ENCODE assay signal across 22 cellular contexts in genomic region chr6:20129290-20130088, GRCh38.
DNase-seq lines count a peak whose midpoint lies in the region; ATAC-seq and TF ChIP-seq lines count a peak whose summit lies in the region.
"Had no signal": no experiment of that assay in that cellular context is flagged by ENCODE, and none has a peak within 500 bp of the region (broad histone marks: within the 10 kb centered on the region; RNA-seq: fewer than 3 reads in every experiment).

No MANE protein-coding gene starts in this region.

- H3K79me2 ChIP-seq in osteoblast (ENCODE audit: insufficient read depth, low read length) = no peaks in the 10 kb centered on the region

- no peak overlapping the region for H3K4me3 Mint-ChIP-seq in natural killer cell
- H3K4me3 Mint-ChIP-seq: activated CD4-positive, alpha-beta T cell treated with anti-CD3 and anti-CD28 coated beads for 36 hours; activated T-cell treated with anti-CD3 and anti-CD28 coated beads, Interleukin-2, amount 50 U/mL, for 24 hours; CD4-positive, CD25-positive, alpha-beta regulatory T cell; HFFc6; stimulated activated memory B cell treated with anti-CD40 and anti-IgM and Interleukin-4, amounts not matched to agents 10 μg/mL and 1 μg/mL and 100 μg/mL, for 72 hours; T-cell had no signal

- TF ChIP-seq CTCF in VCaP (conservative IDR thresholded peaks at IDR 0.05) (no peak), fibroblast of villous mesenchyme (IDR thresholded peaks at IDR 0.05; ENCODE audit: insufficient read depth, low read depth, low read length) (no peak), osteoblast (IDR thresholded peaks at IDR 0.05; ENCODE audit: extremely low read depth, low read depth, low read length) (no peak), vagina (IDR thresholded peaks at IDR 0.05) (no peak), natural killer cell (IDR thresholded peaks at IDR 0.05) (no peak)

- intact Hi-C loops in vagina (cut with DNase I) (no loop called here), natural killer cell (cut with micrococcal nuclease) (no loop called here)

- H3K27me3 ChIP-seq in osteoblast (ENCODE audit: insufficient read depth, low read length) (no peaks in the 10 kb centered on the region), vagina (no peaks in the 10 kb centered on the region)
- H3K27me3 ChIP-seq: neutrophil, testis had no signal

- H3K9me3 ChIP-seq in osteoblast (ENCODE audit: low read depth, low read length) (no peaks in the 10 kb centered on the region), vagina (no peaks in the 10 kb centered on the region)
- H3K9me3 ChIP-seq: neutrophil, testis had no signal

- H3K36me3 Mint-ChIP-seq in natural killer cell = no peaks in the 10 kb centered on the region
- H3K36me3 Mint-ChIP-seq: stimulated activated memory B cell treated with anti-CD40 and anti-IgM and Interleukin-4, amounts not matched to agents 10 μg/mL and 1 μg/mL and 100 μg/mL, for 72 hours had no signal

- DNase-seq in fibroblast of villous mesenchyme (ENCODE audit: low read depth) (peak; percentile 38), osteoblast (ENCODE audit: insufficient read length, low spot score, missing footprints) (no peak), vagina (ENCODE audit: extremely low spot score in 2 of 2) (no peak), natural killer cell (no peak), KBM-7 (no peak)
- DNase-seq: activated CD4-positive, alpha-beta T cell treated with anti-CD3 and anti-CD28 coated beads for 36 hours; activated T-cell treated with anti-CD3 and anti-CD28 coated beads, Interleukin-2, amount 50 U/mL, for 24 hours; CD4-positive, CD25-positive, alpha-beta regulatory T cell; effector memory CD4-positive, alpha-beta T cell; EL; HFFc6; mammary epithelial cell; NCI-H146; NCI-H524; NK-92 treated with Interleukin-12 subunit alpha and Interleukin-12 subunit beta, amount 100 ng/mL, for 24 hours; stimulated activated CD4-positive, alpha-beta T cell treated with anti-CD3 and anti-CD28 coated beads, Interleukin-4, amount 100 ng/mL, for 1 hour; T-cell; testis had no signal

- H3K27ac ChIP-seq in VCaP (peak overlapping the region; percentile 77; the same call in 1 of the 2 replicates), osteoblast (ENCODE audit: low read depth, low read length) (no peak overlapping the region), vagina (peak overlapping the region; percentile 74)
- H3K27ac ChIP-seq: neutrophil had no signal

- peaks cover 0 to 7% of the 10 kb centered on the region in 2 donors for H3K4me1 Mint-ChIP-seq in natural killer cell
- H3K4me1 Mint-ChIP-seq: activated CD4-positive, alpha-beta T cell treated with anti-CD3 and anti-CD28 coated beads for 36 hours had no signal

- H4K20me1 ChIP-seq in osteoblast (ENCODE audit: insufficient read depth, low read length) = no peaks in the 10 kb centered on the region

- H3K4me2 ChIP-seq in osteoblast (ENCODE audit: insufficient read depth, low read length) = no peak overlapping the region

- H3K27me3 Mint-ChIP-seq in natural killer cell (ENCODE audit: low read depth in 2 of 2) = peaks cover 0 to 5% of the 10 kb centered on the region in 2 donors
- H3K27me3 Mint-ChIP-seq: activated CD4-positive, alpha-beta T cell treated with anti-CD3 and anti-CD28 coated beads for 36 hours; activated T-cell treated with anti-CD3 and anti-CD28 coated beads, Interleukin-2, amount 50 U/mL, for 24 hours; CD4-positive, CD25-positive, alpha-beta regulatory T cell; stimulated activated memory B cell treated with anti-CD40 and anti-IgM and Interleukin-4, amounts not matched to agents 10 μg/mL and 1 μg/mL and 100 μg/mL, for 72 hours; T-cell had no signal

- no peak overlapping the region for H3K27ac Mint-ChIP-seq in natural killer cell
- H3K27ac Mint-ChIP-seq: activated CD4-positive, alpha-beta T cell treated with anti-CD3 and anti-CD28 coated beads for 36 hours; activated T-cell treated with anti-CD3 and anti-CD28 coated beads, Interleukin-2, amount 50 U/mL, for 24 hours; HFFc6; stimulated activated memory B cell treated with anti-CD40 and anti-IgM and Interleukin-4, amounts not matched to agents 10 μg/mL and 1 μg/mL and 100 μg/mL, for 72 hours; T-cell had no signal

- in situ Hi-C loops in KBM-7 (cut with MboI; ENCODE audit: low pct_unique_long_range_greater_than_20kb, low sequenced_read_pairs) = no loop called here

- no peak overlapping the region for H3K4me3 ChIP-seq in fibroblast of villous mesenchyme (ENCODE audit: low read depth, low read length)
- no peak overlapping the region for H3K4me3 ChIP-seq in osteoblast (ENCODE audit: insufficient read depth, low read length)
- H3K4me3 ChIP-seq in vagina = no peak overlapping the region
- H3K4me3 ChIP-seq: testis had no signal

- ATAC-seq in GM19351 (IDR thresholded peaks at IDR 0.05; ENCODE audit: unreplicated experiment) (no peak), natural killer cell (no peak)
- ATAC-seq: activated CD4-positive, alpha-beta T cell treated with anti-CD3 and anti-CD28 coated beads for 36 hours; stimulated activated memory B cell treated with anti-CD40 and anti-IgM and Interleukin-4, amounts not matched to agents 10 μg/mL and 1 μg/mL and 100 μg/mL, for 72 hours; T-cell had no signal

- no peak for TF ChIP-seq POLR2A in vagina (IDR thresholded peaks at IDR 0.05)

- H3K4me1 ChIP-seq in osteoblast (ENCODE audit: insufficient read depth, low read length) = peaks cover 2% of the 10 kb centered on the region
- peaks cover 6% of the 10 kb centered on the region for H3K4me1 ChIP-seq in vagina
- H3K4me1 ChIP-seq: testis had no signal

- peak overlapping the region; percentile 15 for H2AFZ ChIP-seq in osteoblast (ENCODE audit: low read length)

- no peaks in the 10 kb centered on the region for H3K9me3 Mint-ChIP-seq in natural killer cell
- H3K9me3 Mint-ChIP-seq: activated T-cell treated with anti-CD3 and anti-CD28 coated beads, Interleukin-2, amount 50 U/mL, for 24 hours; CD4-positive, CD25-positive, alpha-beta regulatory T cell; HFFc6; stimulated activated memory B cell treated with anti-CD40 and anti-IgM and Interleukin-4, amounts not matched to agents 10 μg/mL and 1 μg/mL and 100 μg/mL, for 72 hours; T-cell had no signal

- H3K36me3 ChIP-seq in osteoblast (ENCODE audit: insufficient read depth, low read length) (no peaks in the 10 kb centered on the region), vagina (no peaks in the 10 kb centered on the region)
